Comparison of ENCODE assay signal across 24 cellular contexts in genomic region chr2:17649026-17649425, GRCh38.
"Had no signal": no experiment of that assay in that cellular context is flagged by ENCODE, and none has a peak within 500 bp of the region (broad histone marks: within the 10 kb centered on the region; RNA-seq: fewer than 3 reads in every experiment).

No MANE protein-coding gene starts in this region.

- H3K4me1 Mint-ChIP-seq: activated naive CD4-positive, alpha-beta T cell treated with anti-CD3 and anti-CD28 coated beads, Interleukin-2, amount 10 ng/mL, durations not matched to agents 7 days and 5 days; immature natural killer cell had no signal

- H3K4me3 Mint-ChIP-seq: activated CD4-positive, alpha-beta T cell treated with anti-CD3 and anti-CD28 coated beads for 36 hours; activated CD8-positive, alpha-beta T cell treated with anti-CD3 and anti-CD28 coated beads, Interleukin-2, amount 10 ng/mL, durations not matched to agents 7 days and 5 days; activated naive CD4-positive, alpha-beta T cell treated with anti-CD3 and anti-CD28 coated beads, Interleukin-2, amount 10 ng/mL, durations not matched to agents 7 days and 5 days; activated naive CD8-positive, alpha-beta T cell treated with anti-CD3 and anti-CD28 coated beads, Interleukin-2, amount 10 ng/mL, durations not matched to agents 7 days and 5 days; brain; immature natural killer cell; natural killer cell treated with Interleukin-12 subunit alpha and Interleukin-12 subunit beta and Interleukin-15 and Interleukin-18, amount 100 ng/mL, for 72 hours; stimulated activated naive B cell treated with anti-CD40 and anti-IgM and Interleukin-4, amounts not matched to agents 10 μg/mL and 1 μg/mL and 100 μg/mL, for 72 hours had no signal

- H3K9me3 Mint-ChIP-seq: activated naive CD4-positive, alpha-beta T cell treated with anti-CD3 and anti-CD28 coated beads, Interleukin-2, amount 10 ng/mL, durations not matched to agents 7 days and 5 days; activated naive CD8-positive, alpha-beta T cell treated with anti-CD3 and anti-CD28 coated beads, Interleukin-2, amount 10 ng/mL, durations not matched to agents 7 days and 5 days; brain; immature natural killer cell; natural killer cell treated with Interleukin-12 subunit alpha and Interleukin-12 subunit beta and Interleukin-15 and Interleukin-18, amount 100 ng/mL, for 72 hours; stimulated activated naive B cell treated with anti-CD40 and anti-IgM and Interleukin-4, amounts not matched to agents 10 μg/mL and 1 μg/mL and 100 μg/mL, for 72 hours had no signal

- H3K27me3 Mint-ChIP-seq: activated CD4-positive, alpha-beta T cell treated with anti-CD3 and anti-CD28 coated beads for 36 hours; activated naive CD4-positive, alpha-beta T cell treated with anti-CD3 and anti-CD28 coated beads, Interleukin-2, amount 10 ng/mL, durations not matched to agents 7 days and 5 days; activated naive CD8-positive, alpha-beta T cell treated with anti-CD3 and anti-CD28 coated beads, Interleukin-2, amount 10 ng/mL, durations not matched to agents 7 days and 5 days; brain; natural killer cell treated with Interleukin-12 subunit alpha and Interleukin-12 subunit beta and Interleukin-15 and Interleukin-18, amount 100 ng/mL, for 72 hours; stimulated activated naive B cell treated with anti-CD40 and anti-IgM and Interleukin-4, amounts not matched to agents 10 μg/mL and 1 μg/mL and 100 μg/mL, for 72 hours had no signal

- H3K36me3 ChIP-seq: ascending aorta, cardiac muscle cell, uterus had no signal

- H3K9me3 ChIP-seq: ascending aorta, testis, uterus had no signal

- DNase-seq: activated CD4-positive, alpha-beta T cell treated with anti-CD3 and anti-CD28 coated beads for 36 hours; activated CD4-positive, CD25-positive, alpha-beta regulatory T cell; activated CD8-positive, alpha-beta T cell treated with anti-CD3 and anti-CD28 coated beads, Interleukin-2, amount 10 ng/mL, durations not matched to agents 7 days and 5 days; activated naive CD4-positive, alpha-beta T cell treated with anti-CD3 and anti-CD28 coated beads, Interleukin-2, amount 10 ng/mL, durations not matched to agents 7 days and 5 days; activated naive CD8-positive, alpha-beta T cell treated with anti-CD3 and anti-CD28 coated beads, Interleukin-2, amount 10 ng/mL, durations not matched to agents 7 days and 5 days; cerebellar nuclear complex; foreskin fibroblast; head of caudate nucleus; hippocampal formation; immature natural killer cell; kidney; midbrain; posterior cingulate gyrus; right cardiac atrium; stimulated activated CD4-positive, alpha-beta T cell treated with anti-CD3 and anti-CD28 coated beads, Interleukin-15, amount 100 ng/mL, for 24 hours; stimulated activated CD4-positive, alpha-beta T cell treated with anti-CD3 and anti-CD28 coated beads, Interleukin-2, amount 100 ng/mL, for 24 hours; stimulated activated naive B cell treated with anti-CD40 and anti-IgM and Interleukin-4, amounts not matched to agents 10 μg/mL and 1 μg/mL and 100 μg/mL, for 72 hours; testis; trophoblast cell; uterus had no signal

- H3K36me3 Mint-ChIP-seq: activated naive CD4-positive, alpha-beta T cell treated with anti-CD3 and anti-CD28 coated beads, Interleukin-2, amount 10 ng/mL, durations not matched to agents 7 days and 5 days; activated naive CD8-positive, alpha-beta T cell treated with anti-CD3 and anti-CD28 coated beads, Interleukin-2, amount 10 ng/mL, durations not matched to agents 7 days and 5 days; brain; immature natural killer cell; natural killer cell treated with Interleukin-12 subunit alpha and Interleukin-12 subunit beta and Interleukin-15 and Interleukin-18, amount 100 ng/mL, for 72 hours had no signal

- ATAC-seq: activated CD4-positive, alpha-beta T cell treated with anti-CD3 and anti-CD28 coated beads for 36 hours; activated CD8-positive, alpha-beta T cell treated with anti-CD3 and anti-CD28 coated beads, Interleukin-2, amount 10 ng/mL, durations not matched to agents 7 days and 5 days; stimulated activated naive B cell treated with anti-CD40 and anti-IgM and Interleukin-4, amounts not matched to agents 10 μg/mL and 1 μg/mL and 100 μg/mL, for 72 hours had no signal

- H3K27me3 ChIP-seq: ascending aorta, cardiac muscle cell, testis, uterus had no signal

- H3K27ac ChIP-seq: ascending aorta, cardiac muscle cell, testis, uterus had no signal

- H3K4me1 ChIP-seq: ascending aorta, testis had no signal

- H3K27ac Mint-ChIP-seq: activated CD4-positive, alpha-beta T cell treated with anti-CD3 and anti-CD28 coated beads for 36 hours; activated CD8-positive, alpha-beta T cell treated with anti-CD3 and anti-CD28 coated beads, Interleukin-2, amount 10 ng/mL, durations not matched to agents 7 days and 5 days; activated naive CD4-positive, alpha-beta T cell treated with anti-CD3 and anti-CD28 coated beads, Interleukin-2, amount 10 ng/mL, durations not matched to agents 7 days and 5 days; activated naive CD8-positive, alpha-beta T cell treated with anti-CD3 and anti-CD28 coated beads, Interleukin-2, amount 10 ng/mL, durations not matched to agents 7 days and 5 days; immature natural killer cell; natural killer cell treated with Interleukin-12 subunit alpha and Interleukin-12 subunit beta and Interleukin-15 and Interleukin-18, amount 100 ng/mL, for 72 hours; stimulated activated naive B cell treated with anti-CD40 and anti-IgM and Interleukin-4, amounts not matched to agents 10 μg/mL and 1 μg/mL and 100 μg/mL, for 72 hours had no signal

- H3K4me3 ChIP-seq: ascending aorta, cardiac muscle cell, testis, uterus had no signal
